Comparison of ENCODE assay signal across 21 cellular contexts in genomic region chr14:51462706-51463105, GRCh38.
DNase-seq lines count a peak whose midpoint lies in the region; ATAC-seq and TF ChIP-seq lines count a peak whose summit lies in the region.
"Had no signal": no experiment of that assay in that cellular context is flagged by ENCODE, and none has a peak within 500 bp of the region (broad histone marks: within the 10 kb centered on the region; RNA-seq: fewer than 3 reads in every experiment).

No MANE protein-coding gene starts in this region.

- POLR2A ChIA-PET in A673 (lab: Charles Lee; ENCODE audit: low non-redundant PET) = interaction anchor here (0.6 kb wide), 1 partner anchor 609 kb away, joined by 12 read pairs; no protein-coding TSS in a partner anchor

- H3K36me3 ChIP-seq in RWPE2 (ENCODE audit: low read depth) (no peaks in the 10 kb centered on the region), A673 (ENCODE audit: insufficient read depth, low read length, poor library complexity, severe bottlenecking) (no peaks in the 10 kb centered on the region)
- H3K36me3 ChIP-seq: BLaER1 had no signal

- H3K9me3 Mint-ChIP-seq in glutamatergic neuron (ENCODE audit: unreplicated experiment) = no peaks in the 10 kb centered on the region
- H3K9me3 Mint-ChIP-seq: CD8-positive, alpha-beta T cell had no signal

- no peak overlapping the region for H3K27ac Mint-ChIP-seq in glutamatergic neuron (ENCODE audit: unreplicated experiment)
- H3K27ac Mint-ChIP-seq: B cell; CD4-positive, CD25-positive, alpha-beta regulatory T cell; CD8-positive, alpha-beta T cell had no signal

- CTCF ChIA-PET in A673 (lab: Charles Lee) = no interaction called here

- peaks cover 2% of the 10 kb centered on the region for H3K27me3 Mint-ChIP-seq in glutamatergic neuron (ENCODE audit: unreplicated experiment)

- H3K4me1 ChIP-seq in RWPE2 (ENCODE audit: insufficient read depth, poor library complexity, severe bottlenecking) = peaks cover 20% of the 10 kb centered on the region
- H3K4me1 ChIP-seq in foreskin keratinocyte = peaks cover 17% of the 10 kb centered on the region
- H3K4me1 ChIP-seq in A673 (ENCODE audit: insufficient read depth, low read length, poor library complexity, severe bottlenecking) = no peaks in the 10 kb centered on the region
- H3K4me1 ChIP-seq: A549, BLaER1 had no signal

- H3K4me3 Mint-ChIP-seq in glutamatergic neuron (ENCODE audit: unreplicated experiment) = no peak overlapping the region
- H3K4me3 Mint-ChIP-seq: B cell; CD4-positive, CD25-positive, alpha-beta regulatory T cell; CD8-positive, alpha-beta T cell had no signal

- H3K27me3 ChIP-seq in RWPE2 (ENCODE audit: insufficient read depth, poor library complexity, severe bottlenecking) (no peaks in the 10 kb centered on the region), foreskin keratinocyte (no peaks in the 10 kb centered on the region), A673 (replicated peaks; ENCODE audit: insufficient read depth, low read depth, low read length, poor library complexity) (no peaks in the 10 kb centered on the region)
- H3K27me3 ChIP-seq: BLaER1 had no signal

- H3K4me1 Mint-ChIP-seq in glutamatergic neuron (ENCODE audit: low read depth, unreplicated experiment) = peaks cover 2% of the 10 kb centered on the region
- H3K4me1 Mint-ChIP-seq: B cell; CD4-positive, CD25-positive, alpha-beta regulatory T cell had no signal

- DNase-seq in RWPE2 (ENCODE audit: low spot score) (no peak), epithelial cell of prostate (ENCODE audit: low read depth, low spot score) (no peak), foreskin keratinocyte (no peak), glutamatergic neuron (no peak), A673 (ENCODE audit: low spot score) (no peak), ACHN (no peak)
- DNase-seq: 8988T; Caco-2; CD4-positive, CD25-positive, alpha-beta regulatory T cell; CD8-positive, alpha-beta T cell; DMS79; EL; GDM1; GM23248; H7; HCEC 1CT had no signal

- H3K4me3 ChIP-seq in RWPE2 (ENCODE audit: severe bottlenecking) = no peak overlapping the region
- H3K4me3 ChIP-seq in A673 (ENCODE audit: low read depth, low read length, poor library complexity, severe bottlenecking) = no peak overlapping the region
- H3K4me3 ChIP-seq: A549, BLaER1, GM12878, GM23248 had no signal

- no peaks in the 10 kb centered on the region for H3K9me3 ChIP-seq in RWPE2 (ENCODE audit: severe bottlenecking)
- no peaks in the 10 kb centered on the region for H3K9me3 ChIP-seq in A673 (ENCODE audit: low read depth, low read length, poor library complexity, severe bottlenecking)
- H3K9me3 ChIP-seq: Caco-2 had no signal

- in situ Hi-C loops in ACHN (cut with HindIII; ENCODE audit: low pct_ligation_motif_present, low pct_unique_long_range_greater_than_20kb, low sequenced_read_pairs) = no loop called here

- ATAC-seq in RWPE2 (ENCODE audit: low read depth) (no peak), foreskin keratinocyte (no peak)
- ATAC-seq: A549; CD8-positive, alpha-beta T cell; GM12878 had no signal

- no peaks in the 10 kb centered on the region for H3K36me3 Mint-ChIP-seq in glutamatergic neuron (ENCODE audit: unreplicated experiment)
- H3K36me3 Mint-ChIP-seq: CD4-positive, CD25-positive, alpha-beta regulatory T cell; CD8-positive, alpha-beta T cell had no signal

- H3K27ac ChIP-seq in RWPE2 (ENCODE audit: poor library complexity, severe bottlenecking) (peak overlapping the region; percentile 8), epithelial cell of prostate (peak overlapping the region; percentile 82), foreskin keratinocyte (peak overlapping the region; percentile 66), A673 (ENCODE audit: low read depth, low read length, poor library complexity, severe bottlenecking) (no peak overlapping the region)
- H3K27ac ChIP-seq: A549, BLaER1, C4-2B, GM23248 had no signal

- BruUV-seq in A673 (replicated peaks; lab: Mats Ljungman, UMichigan) = no TSS peak

- no peak for TF ChIP-seq CTCF in RWPE2 (IDR thresholded peaks at IDR 0.05; ENCODE audit: poor library complexity, severe bottlenecking)
- no peak for TF ChIP-seq CTCF in foreskin keratinocyte (conservative IDR thresholded peaks at IDR 0.05)
- no peak for TF ChIP-seq CTCF in glutamatergic neuron (IDR thresholded peaks at IDR 0.05; ENCODE audit: partially characterized antibody, unreplicated experiment)
- TF ChIP-seq CTCF in A673 (conservative IDR thresholded peaks at IDR 0.05; ENCODE audit: low read depth, low read length) = no peak

- intact Hi-C loops in A673 (cut with micrococcal nuclease; ENCODE audit: unreplicated experiment) = no loop called here
